ENCODE assay signal across 19 cellular contexts in the genomic region with DNA sequence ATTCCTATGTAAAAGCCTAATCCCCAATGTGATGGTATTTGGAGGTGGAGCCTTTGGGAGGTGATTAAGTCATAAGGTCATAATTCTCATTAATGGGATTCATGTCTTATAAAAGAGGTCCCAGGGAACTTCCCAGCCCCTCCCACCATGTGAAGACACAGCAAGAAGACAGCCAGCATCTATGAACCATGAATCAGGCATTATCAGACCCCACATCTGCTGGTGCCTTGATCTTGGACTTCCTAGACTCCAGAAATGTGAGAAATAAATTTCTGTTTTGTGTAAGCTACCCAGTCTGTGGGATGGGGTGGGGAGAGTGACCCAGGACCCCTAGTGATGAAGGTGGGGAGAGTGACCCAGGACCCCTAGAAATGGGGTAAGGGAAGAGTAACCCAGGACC.
"Had no signal": no experiment of that assay in that cellular context is flagged by ENCODE, and none has a peak within 500 bp of the region (broad histone marks: within the 10 kb centered on the region; RNA-seq: fewer than 3 reads in every experiment).

No MANE protein-coding gene starts in this region.

- H3K27me3 ChIP-seq: SJSA1 had no signal

- H3K9me3 Mint-ChIP-seq: IgD-negative memory B cell had no signal

- ATAC-seq: K562 had no signal

- H3K9ac ChIP-seq: KMS-11 had no signal

- H3K9me3 ChIP-seq: SJSA1 had no signal

- H3K4me2 ChIP-seq: KMS-11 had no signal

- H3K27ac ChIP-seq: HL-60, KMS-11, SJSA1, SK-N-MC had no signal

- H3K36me3 ChIP-seq: SJSA1 had no signal

- H3K4me3 Mint-ChIP-seq: IgD-negative memory B cell had no signal

- H3K36me3 Mint-ChIP-seq: IgD-negative memory B cell had no signal

- H3K4me3 ChIP-seq: K562, SJSA1, SK-N-MC had no signal

- H3K27me3 Mint-ChIP-seq: IgD-negative memory B cell had no signal

- DNase-seq: Kasumi-1, MM.1S, NCI-H1092 treated with DMSO at 0.1 percent for 48 hours, NCI-H1436, NCI-H187, NCI-H2029, NCI-H345, NCI-H446 treated with DMSO at 0.1 percent for 48 hours, NCI-H510A treated with DMSO at 0.1 percent for 48 hours, NCI-H526, Right ventricle myocardium superior, RPMI8226, SIG-M5 had no signal
